17 cellular contexts compared by ENCODE assay signal in the genomic region with DNA sequence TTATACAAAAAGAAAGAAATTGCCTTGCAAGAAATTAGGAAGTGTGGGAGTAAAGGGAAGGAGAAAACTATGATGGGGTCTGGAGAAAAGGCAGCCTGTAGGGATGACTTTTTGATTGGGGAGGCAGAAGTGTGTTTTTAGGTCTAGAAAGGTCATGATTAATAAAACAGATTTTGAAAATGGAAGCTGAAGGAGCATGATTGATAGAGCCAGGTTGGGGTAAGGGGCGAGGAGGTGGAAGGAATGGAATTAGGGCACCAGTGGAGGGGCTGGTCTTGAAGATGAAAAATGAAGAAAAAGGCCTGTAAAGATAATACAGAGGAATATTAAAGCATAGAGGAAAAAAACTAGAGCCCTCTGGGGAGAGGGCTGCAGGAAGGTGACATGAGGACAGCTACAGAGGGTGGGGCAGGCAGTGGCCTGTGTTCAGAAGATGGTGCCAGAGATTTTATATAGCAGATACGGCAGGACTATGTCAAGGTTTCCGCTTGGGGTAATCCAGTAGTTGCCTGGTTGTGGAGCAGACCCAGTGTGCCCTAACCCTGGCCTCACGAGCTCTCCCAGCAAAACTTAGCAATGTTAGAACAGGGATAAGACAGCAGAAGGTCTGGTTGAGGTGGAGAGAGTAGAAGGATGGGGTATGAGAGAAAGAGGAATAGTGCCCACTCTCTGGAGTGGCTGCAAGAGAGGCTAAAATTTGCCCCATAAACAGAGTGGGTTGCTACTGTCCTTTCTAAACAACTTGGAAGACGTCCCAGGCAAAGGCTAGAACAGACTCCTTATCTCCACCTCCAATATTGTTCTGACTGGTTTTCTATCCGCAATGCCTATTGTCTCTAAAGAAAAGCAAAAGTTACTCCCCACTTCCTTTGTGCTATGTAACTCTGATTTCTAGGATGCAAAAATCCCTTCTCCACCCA.
"Had no signal": no experiment of that assay in that cellular context is flagged by ENCODE, and none has a peak within 500 bp of the region (broad histone marks: within the 10 kb centered on the region; RNA-seq: fewer than 3 reads in every experiment).

No MANE protein-coding gene starts in this region.

- H3K27ac ChIP-seq: body of pancreas, epithelial cell of prostate, right lobe of liver, spleen, thoracic aorta had no signal

- H3K9me3 ChIP-seq: body of pancreas, right lobe of liver, spleen, thoracic aorta had no signal

- H3K4me1 Mint-ChIP-seq: activated B cell treated with CpG ODN at 0.5 μM for 24 hours; activated CD4-positive, alpha-beta T cell treated with anti-CD3 and anti-CD28 coated beads, Interleukin-2, amount 10 ng/mL, durations not matched to agents 24 days and 14 days; activated naive CD8-positive, alpha-beta T cell treated with anti-CD3 and anti-CD28 coated beads for 36 hours; central memory CD8-positive, alpha-beta T cell had no signal

- ATAC-seq: body of pancreas; effector memory CD8-positive, alpha-beta T cell had no signal

- H3K27me3 Mint-ChIP-seq: progenitor cell of endocrine pancreas had no signal

- H3K27me3 ChIP-seq: body of pancreas, right lobe of liver had no signal

- H3K36me3 ChIP-seq: right lobe of liver, spleen, thoracic aorta had no signal

- H3K4me3 Mint-ChIP-seq: activated B cell treated with CpG ODN at 0.5 μM for 24 hours; activated CD4-positive, alpha-beta T cell treated with anti-CD3 and anti-CD28 coated beads, Interleukin-2, amount 10 ng/mL, durations not matched to agents 24 days and 14 days; activated naive CD8-positive, alpha-beta T cell treated with anti-CD3 and anti-CD28 coated beads for 36 hours; activated T-helper 1 cell treated with anti-CD3 and anti-CD28 coated beads, Interleukin-12 subunit alpha, Interleukin-12 subunit beta, Interleukin-2, Interleukin-4 antibody, amounts not matched to agents 30 ng/mL and 10 ng/mL and 1 ng/mL, durations not matched to agents 14 hours and 24 hours and 36 hours; central memory CD8-positive, alpha-beta T cell; effector memory CD8-positive, alpha-beta T cell; nephron progenitor cell had no signal

- H3K27ac Mint-ChIP-seq: activated B cell treated with CpG ODN at 0.5 μM for 24 hours; activated CD4-positive, alpha-beta T cell treated with anti-CD3 and anti-CD28 coated beads, Interleukin-2, amount 10 ng/mL, durations not matched to agents 24 days and 14 days; activated naive CD8-positive, alpha-beta T cell treated with anti-CD3 and anti-CD28 coated beads for 36 hours; activated T-helper 1 cell treated with anti-CD3 and anti-CD28 coated beads, Interleukin-12 subunit alpha, Interleukin-12 subunit beta, Interleukin-2, Interleukin-4 antibody, amounts not matched to agents 30 ng/mL and 10 ng/mL and 1 ng/mL, durations not matched to agents 14 hours and 24 hours and 36 hours; effector memory CD8-positive, alpha-beta T cell; nephron progenitor cell; progenitor cell of endocrine pancreas had no signal

- H3K4me1 ChIP-seq: body of pancreas, right lobe of liver, spleen had no signal

- H3K36me3 Mint-ChIP-seq: activated naive CD8-positive, alpha-beta T cell treated with anti-CD3 and anti-CD28 coated beads for 36 hours had no signal

- DNase-seq: activated B cell treated with CpG ODN at 0.5 μM for 24 hours; activated CD4-positive, alpha-beta T cell treated with anti-CD3 and anti-CD28 coated beads, Interleukin-2, amount 10 ng/mL, durations not matched to agents 24 days and 14 days; activated naive CD8-positive, alpha-beta T cell treated with anti-CD3 and anti-CD28 coated beads for 36 hours; amygdala; body of pancreas; cortex of kidney; effector memory CD8-positive, alpha-beta T cell; hippocampal formation; kidney; nephron progenitor cell; right lobe of liver; spleen had no signal

- H3K9me3 Mint-ChIP-seq: activated B cell treated with CpG ODN at 0.5 μM for 24 hours; activated CD4-positive, alpha-beta T cell treated with anti-CD3 and anti-CD28 coated beads, Interleukin-2, amount 10 ng/mL, durations not matched to agents 24 days and 14 days; activated naive CD8-positive, alpha-beta T cell treated with anti-CD3 and anti-CD28 coated beads for 36 hours; activated T-helper 1 cell treated with anti-CD3 and anti-CD28 coated beads, Interleukin-12 subunit alpha, Interleukin-12 subunit beta, Interleukin-2, Interleukin-4 antibody, amounts not matched to agents 30 ng/mL and 10 ng/mL and 1 ng/mL, durations not matched to agents 14 hours and 24 hours and 36 hours; central memory CD8-positive, alpha-beta T cell; effector memory CD8-positive, alpha-beta T cell; nephron progenitor cell had no signal

- H3K4me3 ChIP-seq: body of pancreas, right lobe of liver, spleen, thoracic aorta had no signal
